ENCODE assay signal across 25 cellular contexts in genomic region chr5:58622884-58623871, GRCh38. TPM values are rescaled to one million over a fixed set of nuclear protein-coding genes. Genes with fewer than 3 reads are reported as not detected.
"Had no signal": no experiment of that assay in that cellular context is flagged by ENCODE, and none has a peak within 500 bp of the region (broad histone marks: within the 10 kb centered on the region; RNA-seq: fewer than 3 reads in every experiment).

No MANE protein-coding gene starts in this region.

- DNase-seq: activated CD4-positive, alpha-beta memory T cell treated with anti-CD3 and anti-CD28 coated beads, Interleukin-2, amount 10 ng/mL, durations not matched to agents 7 days and 5 days; activated CD4-positive, alpha-beta T cell treated with anti-CD3 and anti-CD28 coated beads for 1 hour; activated CD4-positive, alpha-beta T cell treated with anti-CD3 and anti-CD28 coated beads, Interleukin-2, amount 10 ng/mL, durations not matched to agents 7 days and 5 days; activated gamma-delta T cell treated with Interleukin-2 at 50 U/mL for 16 hours; activated naive CD4-positive, alpha-beta T cell treated with anti-CD3 and anti-CD28 coated beads, Interleukin-2, amount 50 U/mL, for 16 hours; activated T-cell treated with anti-CD3 and anti-CD28 coated beads, Interleukin-2, amount 50 U/mL, for 4 hours; amniotic stem cell; central memory CD4-positive, alpha-beta T cell; endodermal cell; foreskin keratinocyte; heart left ventricle; natural killer cell; pancreas; retina; stimulated activated CD4-positive, alpha-beta T cell treated with anti-CD3 and anti-CD28 coated beads, Interleukin-15, amount 100 ng/mL, for 24 hours; stimulated activated CD4-positive, alpha-beta T cell treated with anti-CD3 and anti-CD28 coated beads, Interleukin-2, amount 100 ng/mL, for 24 hours; stimulated activated naive CD8-positive, alpha-beta T cell treated with anti-CD3 and anti-CD28 coated beads, Interleukin-15, Interleukin-2, amounts not matched to agents 100 U/mL and 50 U/mL, for 24 hours; testis; transverse colon had no signal

- H3K4me1 Mint-ChIP-seq: activated CD4-positive, alpha-beta memory T cell treated with anti-CD3 and anti-CD28 coated beads, Interleukin-2, amount 10 ng/mL, durations not matched to agents 7 days and 5 days; activated CD4-positive, alpha-beta T cell treated with anti-CD3 and anti-CD28 coated beads, Interleukin-2, amount 10 ng/mL, durations not matched to agents 7 days and 5 days; activated T-helper 17 cell treated with anti-CD3 and anti-CD28 coated beads, Interleukin-2, amount 50 U/mL, for 72 hours; natural killer cell; WTC11 had no signal

- H3K27me3 ChIP-seq: esophagus muscularis mucosa, foreskin keratinocyte, heart left ventricle, pancreas, testis, transverse colon had no signal

- H3K27ac Mint-ChIP-seq: activated CD4-positive, alpha-beta memory T cell treated with anti-CD3 and anti-CD28 coated beads, Interleukin-2, amount 10 ng/mL, durations not matched to agents 7 days and 5 days; activated CD4-positive, alpha-beta T cell treated with anti-CD3 and anti-CD28 coated beads, Interleukin-2, amount 10 ng/mL, durations not matched to agents 7 days and 5 days; activated T-helper 17 cell treated with anti-CD3 and anti-CD28 coated beads, Interleukin-2, amount 50 U/mL, for 72 hours; endodermal cell; natural killer cell; WTC11 had no signal

- H3K27me3 Mint-ChIP-seq: activated CD4-positive, alpha-beta memory T cell treated with anti-CD3 and anti-CD28 coated beads, Interleukin-2, amount 10 ng/mL, durations not matched to agents 7 days and 5 days; activated CD4-positive, alpha-beta T cell treated with anti-CD3 and anti-CD28 coated beads, Interleukin-2, amount 10 ng/mL, durations not matched to agents 7 days and 5 days had no signal

- H3K27ac ChIP-seq: esophagus muscularis mucosa, foreskin keratinocyte, heart left ventricle, prostate gland, testis, transverse colon had no signal

- H3K9me3 ChIP-seq: esophagus muscularis mucosa, heart left ventricle, pancreas, prostate gland, testis, transverse colon had no signal

- FAIRE-seq: astrocyte, pancreas had no signal

- H3K4me3 Mint-ChIP-seq: activated CD4-positive, alpha-beta memory T cell treated with anti-CD3 and anti-CD28 coated beads, Interleukin-2, amount 10 ng/mL, durations not matched to agents 7 days and 5 days; activated CD4-positive, alpha-beta T cell treated with anti-CD3 and anti-CD28 coated beads, Interleukin-2, amount 10 ng/mL, durations not matched to agents 7 days and 5 days; activated T-cell treated with anti-CD3 and anti-CD28 coated beads, Interleukin-2, amount 50 U/mL, for 4 hours; activated T-helper 17 cell treated with anti-CD3 and anti-CD28 coated beads, Interleukin-2, amount 50 U/mL, for 72 hours; endodermal cell; natural killer cell; WTC11 had no signal

- H3K4me3 ChIP-seq: esophagus muscularis mucosa, heart left ventricle, pancreas, prostate gland, testis, transverse colon had no signal

- H3K4me1 ChIP-seq: foreskin keratinocyte, prostate gland, testis, transverse colon had no signal

- H3K36me3 ChIP-seq: esophagus muscularis mucosa, heart left ventricle, pancreas, prostate gland, transverse colon had no signal

- ATAC-seq: activated T-cell treated with anti-CD3 and anti-CD28 coated beads, Interleukin-2, amount 50 U/mL, for 4 hours; activated T-helper 17 cell treated with anti-CD3 and anti-CD28 coated beads, Interleukin-2, amount 50 U/mL, for 72 hours; foreskin keratinocyte; heart left ventricle; natural killer cell; sciatic nerve; stimulated activated naive CD8-positive, alpha-beta T cell treated with anti-CD3 and anti-CD28 coated beads, Interleukin-15, Interleukin-2, amounts not matched to agents 100 U/mL and 50 U/mL, for 24 hours; WTC11 had no signal

- H3K36me3 Mint-ChIP-seq: natural killer cell, WTC11 had no signal

- H3K9me3 Mint-ChIP-seq: activated CD4-positive, alpha-beta memory T cell treated with anti-CD3 and anti-CD28 coated beads, Interleukin-2, amount 10 ng/mL, durations not matched to agents 7 days and 5 days; activated CD4-positive, alpha-beta T cell treated with anti-CD3 and anti-CD28 coated beads, Interleukin-2, amount 10 ng/mL, durations not matched to agents 7 days and 5 days; activated T-cell treated with anti-CD3 and anti-CD28 coated beads, Interleukin-2, amount 50 U/mL, for 4 hours; activated T-helper 17 cell treated with anti-CD3 and anti-CD28 coated beads, Interleukin-2, amount 50 U/mL, for 72 hours; endodermal cell; WTC11 had no signal

RNA-seq across cellular contexts. Expression of gene RAB3C, which starts 40.3 kb away (rescaled TPM):
- total RNA-seq: activated CD4-positive, alpha-beta memory T cell treated with anti-CD3 and anti-CD28 coated beads, Interleukin-2, amount 10 ng/mL, durations not matched to agents 7 days and 5 days; activated CD4-positive, alpha-beta T cell treated with anti-CD3 and anti-CD28 coated beads, Interleukin-2, amount 10 ng/mL, durations not matched to agents 7 days and 5 days; activated T-cell treated with anti-CD3 and anti-CD28 coated beads, Interleukin-2, amount 50 U/mL, for 4 hours; activated T-helper 17 cell treated with anti-CD3 and anti-CD28 coated beads, Interleukin-2, amount 50 U/mL, for 72 hours; foreskin keratinocyte had no signal
- polyA plus RNA-seq: foreskin keratinocyte had no signal
